Comparison of ENCODE assay signal across 2 cellular contexts in genomic region chr1:87799451-87799850, GRCh38.
TF ChIP-seq lines count a peak whose summit lies in the region.

No MANE protein-coding gene starts in this region.

TF ChIP-seq in IMR-90, 13 proteins besides CTCF, POLR2A, EP300 and RAD21:
- TF ChIP-seq CEBPB (IDR thresholded peaks at IDR 0.05; ENCODE audit: low read depth, low read length), result no peak

TF ChIP-seq in H1, 55 proteins besides CTCF, POLR2A, EP300 and RAD21:
- TF ChIP-seq NRF1 (IDR thresholded peaks at IDR 0.05; ENCODE audit: low read depth, low read length) (no peak), CTBP2 (IDR thresholded peaks at IDR 0.05; ENCODE audit: borderline replicate concordance, insufficient read depth, insufficient read length, low read length) (no peak), NANOG (IDR thresholded peaks at IDR 0.05; ENCODE audit: insufficient read depth, low read depth, low read length, poor library complexity, severe bottlenecking) (no peak), PHF8 (conservative IDR thresholded peaks at IDR 0.05; ENCODE audit: low read depth, low read length) (no peak), EGR1 (IDR thresholded peaks at IDR 0.05; ENCODE audit: borderline replicate concordance, low read depth, low read length) (no peak), SP4 (IDR thresholded peaks at IDR 0.05; ENCODE audit: low read length) (no peak), RNF2 (IDR thresholded peaks at IDR 0.05; ENCODE audit: borderline replicate concordance, low read depth, low read length, missing control alignments, poor library complexity, severe bottlenecking) (no peak), POLR2AphosphoS5 (IDR thresholded peaks at IDR 0.05; ENCODE audit: low read depth, low read length) (no peak), SIRT6 (IDR thresholded peaks at IDR 0.05; ENCODE audit: low read length) (no peak), CHD1 (IDR thresholded peaks at IDR 0.05; ENCODE audit: low read depth, low read length) (no peak), CREB1 (IDR thresholded peaks at IDR 0.05) (no peak)
- TF ChIP-seq, protein P1, sequence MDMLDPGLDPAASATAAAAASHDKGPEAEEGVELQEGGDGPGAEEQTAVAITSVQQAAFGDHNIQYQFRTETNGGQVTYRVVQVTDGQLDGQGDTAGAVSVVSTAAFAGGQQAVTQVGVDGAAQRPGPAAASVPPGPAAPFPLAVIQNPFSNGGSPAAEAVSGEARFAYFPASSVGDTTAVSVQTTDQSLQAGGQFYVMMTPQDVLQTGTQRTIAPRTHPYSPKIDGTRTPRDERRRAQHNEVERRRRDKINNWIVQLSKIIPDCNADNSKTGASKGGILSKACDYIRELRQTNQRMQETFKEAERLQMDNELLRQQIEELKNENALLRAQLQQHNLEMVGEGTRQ (IDR thresholded peaks at IDR 0.05; ENCODE audit: low read length), result no peak
